Comparison of ENCODE assay signal across 29 cellular contexts in the genomic region with DNA sequence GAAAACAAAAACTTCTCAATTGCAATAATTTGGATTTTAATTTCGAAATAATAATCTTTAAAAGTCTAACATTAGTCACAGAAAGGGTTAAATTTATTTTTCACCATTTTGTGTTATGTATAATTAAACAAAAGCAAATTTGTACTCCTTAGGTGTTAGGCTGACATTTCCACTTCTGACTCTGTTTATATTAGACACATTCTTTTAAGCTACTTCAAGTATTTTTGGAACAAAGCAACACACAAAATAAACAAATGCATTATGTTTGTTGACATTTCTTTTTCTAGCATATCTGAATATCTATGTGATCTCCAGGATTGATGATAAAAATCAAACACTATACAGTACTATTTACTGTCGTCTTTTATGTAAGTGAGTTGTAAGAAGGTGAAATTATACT.
"Had no signal": no experiment of that assay in that cellular context is flagged by ENCODE, and none has a peak within 500 bp of the region (broad histone marks: within the 10 kb centered on the region; RNA-seq: fewer than 3 reads in every experiment).

No MANE protein-coding gene starts in this region.

- H3K27ac ChIP-seq: ascending aorta, breast epithelium, cardiac muscle cell, coronary artery, dorsolateral prefrontal cortex had no signal

- H3K27ac Mint-ChIP-seq: activated CD4-positive, alpha-beta memory T cell treated with anti-CD3 and anti-CD28 coated beads for 36 hours; activated CD4-positive, alpha-beta T cell treated with anti-CD3 and anti-CD28 coated beads for 36 hours; activated CD4-positive, alpha-beta T cell treated with anti-CD3 and anti-CD28 coated beads, Interleukin-2, amount 10 ng/mL, durations not matched to agents 24 days and 14 days; activated naive CD4-positive, alpha-beta T cell treated with anti-CD3 and anti-CD28 coated beads, Interleukin-2, amount 10 ng/mL, durations not matched to agents 7 days and 5 days; activated naive CD4-positive, alpha-beta T cell treated with anti-CD3 and anti-CD28 coated beads, Interleukin-2, amount 50 U/mL, for 72 hours; activated naive CD8-positive, alpha-beta T cell treated with anti-CD3 and anti-CD28 coated beads, Interleukin-2, amount 10 ng/mL, durations not matched to agents 7 days and 5 days; activated T-cell treated with anti-CD3 and anti-CD28 coated beads, Interleukin-2, amount 50 U/mL, for 24 hours; activated T-cell treated with anti-CD3 and anti-CD28 coated beads, Interleukin-2, amount 50 U/mL, for 72 hours; brain; dendritic cell treated with granulocyte-macrophage colony-stimulating factor and Interleukin-4, amounts not matched to agents 40 ng/mL and 50 ng/mL, for 4 days; endodermal cell had no signal

- H3K27me3 Mint-ChIP-seq: activated CD4-positive, alpha-beta memory T cell treated with anti-CD3 and anti-CD28 coated beads for 36 hours; activated naive CD4-positive, alpha-beta T cell treated with anti-CD3 and anti-CD28 coated beads, Interleukin-2, amount 10 ng/mL, durations not matched to agents 7 days and 5 days; dendritic cell treated with granulocyte-macrophage colony-stimulating factor and Interleukin-4, amounts not matched to agents 40 ng/mL and 50 ng/mL, for 4 days had no signal

- H3K4me1 ChIP-seq: ascending aorta, breast epithelium had no signal

- H3K4me3 Mint-ChIP-seq: activated CD4-positive, alpha-beta memory T cell treated with anti-CD3 and anti-CD28 coated beads for 36 hours; activated CD4-positive, alpha-beta T cell treated with anti-CD3 and anti-CD28 coated beads for 36 hours; activated CD4-positive, alpha-beta T cell treated with anti-CD3 and anti-CD28 coated beads, Interleukin-2, amount 10 ng/mL, durations not matched to agents 24 days and 14 days; activated naive CD4-positive, alpha-beta T cell treated with anti-CD3 and anti-CD28 coated beads, Interleukin-2, amount 10 ng/mL, durations not matched to agents 7 days and 5 days; activated naive CD8-positive, alpha-beta T cell treated with anti-CD3 and anti-CD28 coated beads, Interleukin-2, amount 10 ng/mL, durations not matched to agents 7 days and 5 days; activated T-cell treated with anti-CD3 and anti-CD28 coated beads, Interleukin-2, amount 50 U/mL, for 24 hours; activated T-cell treated with anti-CD3 and anti-CD28 coated beads, Interleukin-2, amount 50 U/mL, for 72 hours; brain; dendritic cell treated with granulocyte-macrophage colony-stimulating factor and Interleukin-4, amounts not matched to agents 40 ng/mL and 50 ng/mL, for 4 days; endodermal cell had no signal

- H3K4me1 Mint-ChIP-seq: activated CD4-positive, alpha-beta T cell treated with anti-CD3 and anti-CD28 coated beads for 36 hours; activated CD4-positive, alpha-beta T cell treated with anti-CD3 and anti-CD28 coated beads, Interleukin-2, amount 10 ng/mL, durations not matched to agents 24 days and 14 days; activated naive CD4-positive, alpha-beta T cell treated with anti-CD3 and anti-CD28 coated beads, Interleukin-2, amount 10 ng/mL, durations not matched to agents 7 days and 5 days; activated naive CD8-positive, alpha-beta T cell treated with anti-CD3 and anti-CD28 coated beads, Interleukin-2, amount 10 ng/mL, durations not matched to agents 7 days and 5 days; brain; endodermal cell had no signal

- H3K36me3 Mint-ChIP-seq: activated CD4-positive, alpha-beta memory T cell treated with anti-CD3 and anti-CD28 coated beads for 36 hours; activated naive CD4-positive, alpha-beta T cell treated with anti-CD3 and anti-CD28 coated beads, Interleukin-2, amount 10 ng/mL, durations not matched to agents 7 days and 5 days; activated naive CD4-positive, alpha-beta T cell treated with anti-CD3 and anti-CD28 coated beads, Interleukin-2, amount 50 U/mL, for 72 hours; activated naive CD8-positive, alpha-beta T cell treated with anti-CD3 and anti-CD28 coated beads, Interleukin-2, amount 10 ng/mL, durations not matched to agents 7 days and 5 days; brain had no signal

- DNase-seq: activated CD4-positive, alpha-beta memory T cell treated with anti-CD3 and anti-CD28 coated beads for 36 hours; activated CD4-positive, alpha-beta T cell treated with anti-CD3 and anti-CD28 coated beads for 36 hours; activated CD4-positive, alpha-beta T cell treated with anti-CD3 and anti-CD28 coated beads, Interleukin-2, amount 10 ng/mL, durations not matched to agents 24 days and 14 days; activated CD4-positive, CD25-positive, alpha-beta regulatory T cell; activated CD4-positive, CD25-positive, alpha-beta regulatory T cell treated with anti-CD3 and anti-CD28 coated beads, Interleukin-2, amount 50 U/mL, for 72 hours; activated CD8-positive, alpha-beta memory T cell treated with anti-CD3 and anti-CD28 coated beads, Interleukin-2, amount 50 U/mL, for 48 hours; activated gamma-delta T cell; activated naive CD4-positive, alpha-beta T cell; activated naive CD4-positive, alpha-beta T cell treated with anti-CD3 and anti-CD28 coated beads, Interleukin-2, amount 10 ng/mL, durations not matched to agents 7 days and 5 days; activated naive CD8-positive, alpha-beta T cell treated with anti-CD3 and anti-CD28 coated beads, Interleukin-2, amount 10 ng/mL, durations not matched to agents 7 days and 5 days; activated T-cell treated with anti-CD3 and anti-CD28 coated beads for 4 hours; activated T-cell treated with anti-CD3 and anti-CD28 coated beads, Interleukin-2, amount 50 U/mL, for 24 hours; activated T-cell treated with anti-CD3 and anti-CD28 coated beads, Interleukin-2, amount 50 U/mL, for 72 hours; central memory CD4-positive, alpha-beta T cell; cerebellar nuclear complex; dorsolateral prefrontal cortex; effector memory CD4-positive, alpha-beta T cell; endodermal cell; foreskin fibroblast; head of caudate nucleus; T-helper 2 cell had no signal

- H3K9me3 Mint-ChIP-seq: activated CD4-positive, alpha-beta memory T cell treated with anti-CD3 and anti-CD28 coated beads for 36 hours; activated CD4-positive, alpha-beta T cell treated with anti-CD3 and anti-CD28 coated beads, Interleukin-2, amount 10 ng/mL, durations not matched to agents 24 days and 14 days; activated naive CD4-positive, alpha-beta T cell treated with anti-CD3 and anti-CD28 coated beads, Interleukin-2, amount 10 ng/mL, durations not matched to agents 7 days and 5 days; activated naive CD4-positive, alpha-beta T cell treated with anti-CD3 and anti-CD28 coated beads, Interleukin-2, amount 50 U/mL, for 72 hours; activated naive CD8-positive, alpha-beta T cell treated with anti-CD3 and anti-CD28 coated beads, Interleukin-2, amount 10 ng/mL, durations not matched to agents 7 days and 5 days; activated T-cell treated with anti-CD3 and anti-CD28 coated beads, Interleukin-2, amount 50 U/mL, for 24 hours; activated T-cell treated with anti-CD3 and anti-CD28 coated beads, Interleukin-2, amount 50 U/mL, for 72 hours; brain; dendritic cell treated with granulocyte-macrophage colony-stimulating factor and Interleukin-4, amounts not matched to agents 40 ng/mL and 50 ng/mL, for 4 days; endodermal cell had no signal

- ATAC-seq: activated CD4-positive, alpha-beta T cell treated with anti-CD3 and anti-CD28 coated beads for 36 hours; activated naive CD4-positive, alpha-beta T cell treated with anti-CD3 and anti-CD28 coated beads, Interleukin-2, amount 50 U/mL, for 72 hours; activated T-cell treated with anti-CD3 and anti-CD28 coated beads, Interleukin-2, amount 50 U/mL, for 72 hours; esophagus mucosa had no signal

- H3K36me3 ChIP-seq: ascending aorta, breast epithelium, cardiac muscle cell had no signal

- H3K27me3 ChIP-seq: ascending aorta, breast epithelium, cardiac muscle cell had no signal

- H3K4me3 ChIP-seq: ascending aorta, breast epithelium, cardiac muscle cell, coronary artery, dorsolateral prefrontal cortex had no signal

- H3K9me3 ChIP-seq: ascending aorta, breast epithelium had no signal
